Comparison of ENCODE assay signal across 8 cellular contexts in genomic region chr2:177334940-177335543, GRCh38. TPM values are rescaled to one million over a fixed set of nuclear protein-coding genes. Genes with fewer than 3 reads are reported as not detected.
DNase-seq lines count a peak whose midpoint lies in the region; ATAC-seq, FAIRE-seq and TF ChIP-seq lines count a peak whose summit lies in the region.

No MANE protein-coding gene starts in this region.

- H4K20me1 ChIP-seq in MM.1S (ENCODE audit: insufficient read depth, low read length) = no peaks in the 10 kb centered on the region

- no peaks in the 10 kb centered on the region for H3K27me3 ChIP-seq in CD8-positive, alpha-beta T cell (ENCODE audit: insufficient read depth, low read length)
- no peaks in the 10 kb centered on the region for H3K27me3 ChIP-seq in MM.1S (replicated peaks; ENCODE audit: insufficient read depth, low read length)
- H3K27me3 ChIP-seq in RWPE2 (ENCODE audit: insufficient read depth, poor library complexity, severe bottlenecking) = no peaks in the 10 kb centered on the region

- CTCF ChIA-PET in CD8-positive, alpha-beta T cell (lab: Charles Lee) = interaction anchor here (0.7 to 7.3 kb wide), 56 partner anchors 9 to 446 kb away, joined by 3 to 156 read pairs (median 4); partner anchors contain the start of genes AGPS and NFE2L2

- in situ Hi-C loops in GM13976 (cut with MboI; ENCODE audit: low sequenced_read_pairs, unreplicated experiment) = loop anchor here (5.0 to 25.0 kb wide), 4 partner anchors 80 to 390 kb away; a partner anchor contains a TSS

- POLR2A ChIA-PET in CD8-positive, alpha-beta T cell (lab: Charles Lee) = interaction anchor here (0.7 to 4.6 kb wide), 2 partner anchors 71 to 170 kb away, joined by 3 to 25 read pairs; partner anchors contain the start of gene NFE2L2

- H3F3A ChIP-seq in MM.1S (ENCODE audit: insufficient read depth, low read length) = no peaks in the 10 kb centered on the region

- H3K9me3 ChIP-seq in CD8-positive, alpha-beta T cell (ENCODE audit: low read length) = no peaks in the 10 kb centered on the region
- no peaks in the 10 kb centered on the region for H3K9me3 ChIP-seq in MM.1S (replicated peaks; ENCODE audit: insufficient read depth, low read length)
- H3K9me3 ChIP-seq in RWPE2 (ENCODE audit: severe bottlenecking) = no peaks in the 10 kb centered on the region

- intact Hi-C loops in CD8-positive, alpha-beta T cell (cut with DNase I, micrococcal nuclease) = loop anchor here (1.0 to 10.0 kb wide), 12 partner anchors 38 to 1210 kb away; partner anchors contain the start of genes HOXD8 (in 2 of the 2) and HOXD9 (in 1 of the 2)

- no peak overlapping the region for H2AFZ ChIP-seq in MM.1S (ENCODE audit: low read length)

- H3K36me3 Mint-ChIP-seq in CD8-positive, alpha-beta T cell = peaks cover 3% of the 10 kb centered on the region

- H3K4me2 ChIP-seq in MM.1S (ENCODE audit: low read depth, low read length) = no peak overlapping the region

- no peaks in the 10 kb centered on the region for H3K9me2 ChIP-seq in MM.1S (replicated peaks; ENCODE audit: insufficient read depth, low read length)

- no peaks in the 10 kb centered on the region for H3K79me2 ChIP-seq in MM.1S (ENCODE audit: low read length)

- no peak overlapping the region for H3K4me3 ChIP-seq in CD8-positive, alpha-beta T cell (ENCODE audit: low read depth, low read length)
- H3K4me3 ChIP-seq in MM.1S (ENCODE audit: low read length) (no peak overlapping the region), RWPE2 (ENCODE audit: severe bottlenecking) (no peak overlapping the region)

- FAIRE-seq in endometrium (lab: Jason Lieb, UNC) = peak; percentile 90

- H3K9me3 Mint-ChIP-seq in CD8-positive, alpha-beta T cell = no peaks in the 10 kb centered on the region

- peaks cover 5% of the 10 kb centered on the region for H3K4me1 ChIP-seq in CD8-positive, alpha-beta T cell (ENCODE audit: insufficient read depth, low read length)
- H3K4me1 ChIP-seq in MM.1S (ENCODE audit: low read length) (no peaks in the 10 kb centered on the region), RWPE2 (ENCODE audit: insufficient read depth, poor library complexity, severe bottlenecking) (peaks cover 8% of the 10 kb centered on the region)

- H3K4me1 Mint-ChIP-seq in CD8-positive, alpha-beta T cell (ENCODE audit: low read depth) = peaks cover 7% of the 10 kb centered on the region

- ATAC-seq in CD8-positive, alpha-beta T cell = peak; percentile 74
- ATAC-seq in RWPE2 (ENCODE audit: low read depth) = 0 out of 3 replicates have a peak, but pooled peaks have one; percentile 40
- ATAC-seq in GM21619 (IDR thresholded peaks at IDR 0.05; ENCODE audit: unreplicated experiment) = no peak

- no peak overlapping the region for H3K27ac ChIP-seq in CD8-positive, alpha-beta T cell (ENCODE audit: low read depth, low read length)
- H3K27ac ChIP-seq in MM.1S (ENCODE audit: low read length) = no peak overlapping the region
- no peak overlapping the region for H3K27ac ChIP-seq in RWPE2 (ENCODE audit: poor library complexity, severe bottlenecking)

- no peak overlapping the region for H3K9ac ChIP-seq in MM.1S (ENCODE audit: low read length)

- DNase-seq in CD8-positive, alpha-beta T cell = peak in 2 of 7 experiments; percentile 17 to 24
- DNase-seq in GM13976 (ENCODE audit: low spot score) (peak; percentile 35), MM.1S (peak; percentile 41), RWPE2 (ENCODE audit: low spot score) (no peak), myocyte (ENCODE audit: low read depth) (peak; percentile 56)
- DNase-seq in activated CD8-positive, alpha-beta memory T cell treated with anti-CD3 and anti-CD28 coated beads for 24 hours = no peak

- H3K36me3 ChIP-seq in CD8-positive, alpha-beta T cell (ENCODE audit: insufficient read depth, low read length) = no peaks in the 10 kb centered on the region
- no peaks in the 10 kb centered on the region for H3K36me3 ChIP-seq in MM.1S (replicated peaks; ENCODE audit: insufficient read depth, low read length)
- H3K36me3 ChIP-seq in RWPE2 (ENCODE audit: low read depth) = peaks cover 21% of the 10 kb centered on the region

- TF ChIP-seq CTCF in CD8-positive, alpha-beta T cell (IDR thresholded peaks at IDR 0.05) = peak; percentile 98
- TF ChIP-seq CTCF in GM13976 (IDR thresholded peaks at IDR 0.05; ENCODE audit: borderline replicate concordance, control extremely low read depth, extremely low read depth, insufficient read depth, missing control alignments) (peak; percentile 75), MM.1S (IDR thresholded peaks at IDR 0.05; ENCODE audit: low read length) (peak; percentile 95), RWPE2 (IDR thresholded peaks at IDR 0.05; ENCODE audit: poor library complexity, severe bottlenecking) (peak; percentile 98)

- H3K4me3 Mint-ChIP-seq in CD8-positive, alpha-beta T cell = no peak overlapping the region

- H3K27me3 Mint-ChIP-seq in CD8-positive, alpha-beta T cell (ENCODE audit: low read depth) = no peaks in the 10 kb centered on the region

- no peak overlapping the region for H3K27ac Mint-ChIP-seq in CD8-positive, alpha-beta T cell

RNA-seq across cellular contexts. Expression of gene AGPS, which starts 57.5 kb away (rescaled TPM):
- total RNA-seq in CD8-positive, alpha-beta T cell = 10 to 100 TPM; 19.2 to 23.8 TPM
- total RNA-seq in myocyte = 37.4 and 40.1 TPM in 2 replicates
- polyA plus RNA-seq in myocyte (2012) = 16.4 TPM

Comparison
In these comparisons a context has a peak if more than half of its experiments do, and no peak if none do; other contexts are left out.
1. DNase-seq: peak in GM13976 (single experiment), MM.1S (single experiment) and myocyte (single experiment); none in RWPE2 (single experiment) and activated CD8-positive, alpha-beta memory T cell treated with anti-CD3 and anti-CD28 coated beads for 24 hours (single experiment).
2. Peak in every context shown above with its lines, with median percentiles within 50 percentile points of each other: CTCF ChIP-seq.